9 cellular contexts compared by ENCODE assay signal in genomic region chr5:142014911-142015584, GRCh38. TPM values are rescaled to one million over a fixed set of nuclear protein-coding genes. Genes with fewer than 3 reads are reported as not detected.
A peak's percentile ranks its signal among the peaks of the same experiment; 100 is the strongest.
DNase-seq lines count a peak whose midpoint lies in the region; ATAC-seq and TF ChIP-seq lines count a peak whose summit lies in the region.
"Had no signal": no experiment of that assay in that cellular context is flagged by ENCODE, and none has a peak within 500 bp of the region (broad histone marks: within the 10 kb centered on the region; RNA-seq: fewer than 3 reads in every experiment).

No MANE protein-coding gene starts in this region.

- no peak overlapping the region for H4K5ac ChIP-seq in mesendoderm (ENCODE audit: low read length)

- H3K9ac ChIP-seq in colonic mucosa (ENCODE audit: low read depth in 2 of 2, low read length in 2 of 2): no peak overlapping the region
- H3K9ac ChIP-seq in mesendoderm (ENCODE audit: low read length): no peak overlapping the region
- H3K9ac ChIP-seq in subcutaneous abdominal adipose tissue (ENCODE audit: low read length in 5 of 5): no peak overlapping the region

- H3K23ac ChIP-seq in mesendoderm (ENCODE audit: low read length): no peak overlapping the region

- CTCF ChIA-PET in CD8-positive, alpha-beta T cell (lab: Charles Lee): interaction anchor here (0.6 to 10.8 kb wide), 29 partner anchors 10 to 361 kb away, joined by 3 to 152 read pairs (median 5); partner anchors contain the start of genes NDFIP1 and RNF14

- H3K4me3 ChIP-seq in CD8-positive, alpha-beta T cell (ENCODE audit: low read depth, low read length): peak overlapping the region; percentile 13
- H3K4me3 ChIP-seq in colonic mucosa (no peak overlapping the region), mesendoderm (ENCODE audit: low read length) (no peak overlapping the region), subcutaneous abdominal adipose tissue (ENCODE audit: low read depth in 1 of 5, low read length in 5 of 5) (no peak overlapping the region)
- H3K4me3 ChIP-seq: SJSA1 had no signal

- H3K4me1 ChIP-seq in CD8-positive, alpha-beta T cell (ENCODE audit: insufficient read depth, low read length): peaks cover 66% of the 10 kb centered on the region
- H3K4me1 ChIP-seq in colonic mucosa (no peaks in the 10 kb centered on the region), mesendoderm (ENCODE audit: control insufficient read depth, low read depth, low read length) (no peaks in the 10 kb centered on the region), subcutaneous abdominal adipose tissue (ENCODE audit: control insufficient read depth in 5 of 5, insufficient read depth in 5 of 5, low read length in 5 of 5) (peaks cover 2 to 45% (median 28%) of the 10 kb centered on the region in 5 donors)

- POLR2A ChIA-PET in CD8-positive, alpha-beta T cell (lab: Charles Lee): interaction anchor here (1.0 to 2.2 kb wide), 6 partner anchors 9 to 322 kb away, joined by 3 to 10 read pairs (median 3); partner anchors contain the start of gene RNF14

- H3K36me3 Mint-ChIP-seq in CD8-positive, alpha-beta T cell: peaks cover 3% of the 10 kb centered on the region

- DNase-seq in CD8-positive, alpha-beta T cell: peak in 3 of 7 experiments; percentile 35 to 46 (median 41)
- peak; percentile 29 for DNase-seq in NCI-H1105 treated with DMSO at 0.1 percent for 48 hours (lab: John Stamatoyannopoulos, UW)
- DNase-seq in colonic mucosa: peak; percentile 39
- DNase-seq in mesendoderm: peak; percentile 64

- no peak overlapping the region for H2BK120ac ChIP-seq in mesendoderm (ENCODE audit: low read depth, low read length)

- H3K4me3 Mint-ChIP-seq in CD8-positive, alpha-beta T cell: peak overlapping the region; percentile 49

- no peak overlapping the region for H3K18ac ChIP-seq in mesendoderm (ENCODE audit: low read length)

- no peak overlapping the region for H3K4me2 ChIP-seq in mesendoderm (ENCODE audit: low read length)

- peak overlapping the region; percentile 87 for H3K27ac Mint-ChIP-seq in CD8-positive, alpha-beta T cell

- no peaks in the 10 kb centered on the region for H3K79me1 ChIP-seq in mesendoderm (ENCODE audit: low read length)

- H3K79me2 ChIP-seq in mesendoderm (ENCODE audit: control insufficient read depth, insufficient read depth, low read length): no peaks in the 10 kb centered on the region

- H4K8ac ChIP-seq in mesendoderm (ENCODE audit: low read depth, low read length): no peak overlapping the region

- no peaks in the 10 kb centered on the region for H3K27me3 ChIP-seq in CD8-positive, alpha-beta T cell (ENCODE audit: insufficient read depth, low read length)
- H3K27me3 ChIP-seq in colonic mucosa (no peaks in the 10 kb centered on the region), mesendoderm (ENCODE audit: insufficient read depth, low read length, poor library complexity) (no peaks in the 10 kb centered on the region), subcutaneous abdominal adipose tissue (ENCODE audit: control insufficient read depth in 5 of 5, insufficient read depth in 4 of 5, low read length in 5 of 5) (no peaks in the 10 kb centered on the region)
- H3K27me3 ChIP-seq: SJSA1 had no signal

- H2BK15ac ChIP-seq in mesendoderm (replicated peaks; ENCODE audit: low read depth): no peak overlapping the region

- H3K9me3 Mint-ChIP-seq in CD8-positive, alpha-beta T cell: no peaks in the 10 kb centered on the region

- no CpG with 5 or more reads among the region's 7 CpGs for WGBS in mesendoderm (ENCODE audit: extremely low coverage, insufficient coverage, low lambda C conversion rate)

- peak; percentile 60 for TF ChIP-seq CTCF in CD8-positive, alpha-beta T cell (IDR thresholded peaks at IDR 0.05)
- peak; percentile 38 for TF ChIP-seq CTCF in colonic mucosa (IDR thresholded peaks at IDR 0.05)

- H3K36me3 ChIP-seq in CD8-positive, alpha-beta T cell (ENCODE audit: insufficient read depth, low read length): no peaks in the 10 kb centered on the region
- H3K36me3 ChIP-seq in colonic mucosa (no peaks in the 10 kb centered on the region), mesendoderm (ENCODE audit: control insufficient read depth, insufficient read depth, low read length) (no peaks in the 10 kb centered on the region), subcutaneous abdominal adipose tissue (ENCODE audit: control insufficient read depth in 5 of 5, insufficient read depth in 5 of 5, low read length in 5 of 5) (peaks cover 0 to 5% (median 0%) of the 10 kb centered on the region in 5 donors)
- H3K36me3 ChIP-seq: SJSA1 had no signal

- H3K27me3 Mint-ChIP-seq in CD8-positive, alpha-beta T cell (ENCODE audit: low read depth): no peaks in the 10 kb centered on the region

- peaks cover 73% of the 10 kb centered on the region for H3K4me1 Mint-ChIP-seq in CD8-positive, alpha-beta T cell (ENCODE audit: low read depth)

- peak overlapping the region; percentile 22 for H3K27ac ChIP-seq in CD8-positive, alpha-beta T cell (ENCODE audit: low read depth, low read length)
- H3K27ac ChIP-seq in colonic mucosa: peak overlapping the region; percentile 26
- no peak overlapping the region for H3K27ac ChIP-seq in mesendoderm (ENCODE audit: low read depth, low read length)
- peak overlapping the region; percentile 92 for H3K27ac ChIP-seq in subcutaneous abdominal adipose tissue (ENCODE audit: low read depth, low read length)
- H3K27ac ChIP-seq: SJSA1 had no signal

- H2BK5ac ChIP-seq in mesendoderm (ENCODE audit: low read length): no peak overlapping the region

- no peak overlapping the region for H3K56ac ChIP-seq in mesendoderm (ENCODE audit: low read length)

- H3K4ac ChIP-seq in mesendoderm (ENCODE audit: low read depth, low read length): no peak overlapping the region

- ATAC-seq in CD8-positive, alpha-beta T cell: peak; percentile 10
- ATAC-seq in GM21390 (IDR thresholded peaks at IDR 0.05; ENCODE audit: unreplicated experiment) (peak; percentile 27), GM21717 (IDR thresholded peaks at IDR 0.05; ENCODE audit: unreplicated experiment) (no peak)
- ATAC-seq in activated CD4-positive, CD25-positive, alpha-beta regulatory T cell treated with anti-CD3 and anti-CD28 coated beads, Interleukin-2, amount 50 U/mL, for 24 hours: peak; percentile 27 to 31

- no peaks in the 10 kb centered on the region for H3K9me3 ChIP-seq in CD8-positive, alpha-beta T cell (ENCODE audit: low read length)
- no peaks in the 10 kb centered on the region for H3K9me3 ChIP-seq in colonic mucosa
- no peaks in the 10 kb centered on the region for H3K9me3 ChIP-seq in subcutaneous abdominal adipose tissue (ENCODE audit: control insufficient read depth in 5 of 5, low read length in 5 of 5)

- no peak overlapping the region for H2AK5ac ChIP-seq in mesendoderm (ENCODE audit: low read length)

- intact Hi-C loops in CD8-positive, alpha-beta T cell (cut with DNase I, micrococcal nuclease): loop anchor here (1.0 to 10.0 kb wide), 7 partner anchors 14 to 340 kb away; no protein-coding TSS in a partner anchor
- intact Hi-C loops in colonic mucosa (cut with DNase I): loop anchor here (5.0 kb wide), 1 partner anchor 127 kb away; no protein-coding TSS in a partner anchor

RNA-seq across cellular contexts. Expression of gene GNPDA1, which starts 2.2 kb away (rescaled TPM):
- 1 to 10 TPM; 5.2 TPM for total RNA-seq in CD8-positive, alpha-beta T cell
- 10 to 100 TPM; 15.5 to 19.6 TPM for total RNA-seq in colonic mucosa
- 61.7 TPM for polyA plus RNA-seq in mesendoderm (2013, experiment 1 of 2)
- 60.5 TPM for polyA plus RNA-seq in mesendoderm (2013, experiment 2 of 2)

RNA-seq across cellular contexts. Expression of gene RNF14, which starts 46.1 kb away (rescaled TPM):
- 10 to 100 TPM; 11.3 to 12.8 TPM for total RNA-seq in CD8-positive, alpha-beta T cell
- total RNA-seq in colonic mucosa: 10 to 100 TPM; 49.4 to 69.8 TPM
- polyA plus RNA-seq in mesendoderm (2013, experiment 1 of 2): 17.6 TPM
- polyA plus RNA-seq in mesendoderm (2013, experiment 2 of 2): 18.8 TPM

RNA-seq across cellular contexts. Expression of gene PCDH12, which starts 57.0 kb away (rescaled TPM):
- not detected for total RNA-seq in CD8-positive, alpha-beta T cell
- total RNA-seq in colonic mucosa: 1 to 10 TPM; 1.1 to 1.3 TPM
- polyA plus RNA-seq in mesendoderm (2013, experiment 1 of 2): 0.06 TPM
- 0.07 TPM for polyA plus RNA-seq in mesendoderm (2013, experiment 2 of 2)
- total RNA-seq: SJSA1 had no signal
